Comparison of ENCODE assay signal across 7 cellular contexts in genomic region chr5:55306641-55307382, GRCh38. TPM values are rescaled to one million over a fixed set of nuclear protein-coding genes. Genes with fewer than 3 reads are reported as not detected.
DNase-seq lines count a peak whose midpoint lies in the region; ATAC-seq and TF ChIP-seq lines count a peak whose summit lies in the region.

No MANE protein-coding gene starts in this region.

- H3K27me3 ChIP-seq in dorsolateral prefrontal cortex: no peaks in the 10 kb centered on the region
- H3K27me3 ChIP-seq in naive thymus-derived CD4-positive, alpha-beta T cell (ENCODE audit: control insufficient read depth in 2 of 2, insufficient read depth in 2 of 2, low read length in 2 of 2): no peaks in the 10 kb centered on the region

- no peak overlapping the region for H3K4me3 Mint-ChIP-seq in naive thymus-derived CD4-positive, alpha-beta T cell

- TF ChIP-seq CTCF in dorsolateral prefrontal cortex (IDR thresholded peaks at IDR 0.05 in 54 of 56, conservative IDR thresholded peaks at IDR 0.05 in 2 of 56; ENCODE audit: low read depth in 1 of 56, partially characterized antibody in 56 of 56): no peak
- TF ChIP-seq CTCF in GM13977 (IDR thresholded peaks at IDR 0.05; ENCODE audit: extremely low read depth, insufficient read depth, missing control alignments): no peak

- H3K9me3 Mint-ChIP-seq in naive thymus-derived CD4-positive, alpha-beta T cell: peaks cover 0 to 2% (median 0%) of the 10 kb centered on the region in 11 donors

- peaks cover 0 to 4% (median 0%) of the 10 kb centered on the region in 3 experiments for H3K36me3 ChIP-seq in naive thymus-derived CD4-positive, alpha-beta T cell (ENCODE audit: control insufficient read depth in 2 of 3, insufficient read depth in 3 of 3, low read length in 3 of 3)

- DNase-seq in KBM-7: peak; percentile 30
- DNase-seq in dorsolateral prefrontal cortex: no peak
- DNase-seq in naive thymus-derived CD4-positive, alpha-beta T cell: no peak
- DNase-seq in GM13977 (ENCODE audit: low spot score): no peak
- DNase-seq in activated gamma-delta T cell (lab: John Stamatoyannopoulos, UW): no peak

- peak overlapping the region; percentile 63 to 99 (median 92) for H3K4me3 ChIP-seq in dorsolateral prefrontal cortex
- H3K4me3 ChIP-seq in naive thymus-derived CD4-positive, alpha-beta T cell (ENCODE audit: low read length): peak overlapping the region; percentile 97

- peaks cover 0 to 18% (median 15%) of the 10 kb centered on the region in 5 donors for H3K36me3 Mint-ChIP-seq in naive thymus-derived CD4-positive, alpha-beta T cell

- intact Hi-C loops in dorsolateral prefrontal cortex (cut with DNase I): loop anchor here in 1 of 2 donors (10.0 kb wide), 1 partner anchor 132 kb away; the partner anchor contains the start of gene CDC20B
- intact Hi-C loops in naive thymus-derived CD4-positive, alpha-beta T cell (cut with micrococcal nuclease): loop anchor here (1.0 to 5.0 kb wide), 11 partner anchors 74 to 1866 kb away; partner anchors contain the start of genes PLPP1 (in 2 of the 2), ARL15 (in 1 of the 2), CCNO (in 1 of the 2) and MCIDAS (in 1 of the 2)

- H3K4me1 Mint-ChIP-seq in naive thymus-derived CD4-positive, alpha-beta T cell: peaks cover 13 to 31% (median 21%) of the 10 kb centered on the region in 7 donors

- peaks cover 28 to 32% of the 10 kb centered on the region in 2 donors for H3K4me1 ChIP-seq in naive thymus-derived CD4-positive, alpha-beta T cell (ENCODE audit: control insufficient read depth in 2 of 2, insufficient read depth in 2 of 2, low read length in 2 of 2)

- peak; percentile 0 for ATAC-seq in GM18868 (IDR thresholded peaks at IDR 0.05; ENCODE audit: unreplicated experiment)
- ATAC-seq in naive thymus-derived CD4-positive, alpha-beta T cell: no peak
- no peak for ATAC-seq in HG03025 (IDR thresholded peaks at IDR 0.05; ENCODE audit: low FRiP score, unreplicated experiment)

- H3K27me3 Mint-ChIP-seq in naive thymus-derived CD4-positive, alpha-beta T cell: no peaks in the 10 kb centered on the region

- in situ Hi-C loops in KBM-7 (cut with MboI; ENCODE audit: low pct_unique_long_range_greater_than_20kb, low sequenced_read_pairs): no loop called here
- in situ Hi-C loops in GM13977 (cut with MboI; ENCODE audit: low pct_unique_long_range_greater_than_20kb, low sequenced_read_pairs, unreplicated experiment): no loop called here

- POLR2A ChIA-PET in naive thymus-derived CD4-positive, alpha-beta T cell (lab: Charles Lee): interaction anchor here (0.6 to 1.9 kb wide), 7 partner anchors 7 to 750 kb away, joined by 3 to 8 read pairs (median 4); no protein-coding TSS in a partner anchor

- H3K27ac Mint-ChIP-seq in naive thymus-derived CD4-positive, alpha-beta T cell: no peak overlapping the region

- peak overlapping the region in 58 of 59 donors; percentile 88 to 99 (median 97) for H3K27ac ChIP-seq in dorsolateral prefrontal cortex
- H3K27ac ChIP-seq in naive thymus-derived CD4-positive, alpha-beta T cell (ENCODE audit: low read depth, low read length): peak overlapping the region; percentile 89

- CTCF ChIA-PET in naive thymus-derived CD4-positive, alpha-beta T cell (lab: Charles Lee): no interaction called here

- H3K9me3 ChIP-seq in naive thymus-derived CD4-positive, alpha-beta T cell (ENCODE audit: control insufficient read depth in 2 of 3, low read length in 3 of 3): no peaks in the 10 kb centered on the region

RNA-seq across cellular contexts. Expression of gene DHX29, which starts 0.7 kb away (rescaled TPM):
- 10 to 100 TPM; 16.1 to 29.4 (median 22.6) TPM for total RNA-seq in dorsolateral prefrontal cortex
- total RNA-seq in naive thymus-derived CD4-positive, alpha-beta T cell: 10 to 100 TPM; 12.5 to 19.2 (median 15.9) TPM
- polyA plus RNA-seq in naive thymus-derived CD4-positive, alpha-beta T cell: 1 to 10 TPM; 5.8 to 9.5 TPM

RNA-seq across cellular contexts. Expression of gene MTREX, which starts 1.0 kb away (rescaled TPM):
- 10 to 100 TPM; 52.1 to 86.7 (median 69.4) TPM for total RNA-seq in dorsolateral prefrontal cortex
- 10 to 100 TPM; 64.0 to 83.7 (median 66.3) TPM for total RNA-seq in naive thymus-derived CD4-positive, alpha-beta T cell
- polyA plus RNA-seq in naive thymus-derived CD4-positive, alpha-beta T cell: 10 to 100 TPM; 29.6 to 35.7 TPM
